In genomic region chr1:10694274-10694632, GRCh38 we compare ENCODE assay signal across 8 cellular contexts.
A peak's percentile ranks its signal among the peaks of the same experiment; 100 is the strongest.
DNase-seq lines count a peak whose midpoint lies in the region; ATAC-seq and TF ChIP-seq lines count a peak whose summit lies in the region.

No MANE protein-coding gene starts in this region.

- H3K4me1 Mint-ChIP-seq in GM23338, result peaks cover 21% of the 10 kb centered on the region

- H3F3A ChIP-seq in GM23338 (replicated peaks; ENCODE audit: low read depth), result peaks cover 6% of the 10 kb centered on the region; the same call in 1 of the 2 replicates

- DNase-seq in GM23338 (ENCODE audit: low spot score) (peak; percentile 73), NB4 (ENCODE audit: low read depth) (peak; percentile 75), foreskin keratinocyte (no peak), globus pallidus (ENCODE audit: low spot score) (no peak)
- peak; percentile 61 to 72 for DNase-seq in activated T-cell treated with anti-CD3 and anti-CD28 coated beads, Interleukin-2, amount 50 U/mL, for 48 hours

- H3K36me3 Mint-ChIP-seq in GM23338 (ENCODE audit: low read depth), result no peaks in the 10 kb centered on the region

- TF ChIP-seq CTCF in GM23338 (conservative IDR thresholded peaks at IDR 0.05; ENCODE audit: low read depth in 2 of 2) (no peak), NB4 (IDR thresholded peaks at IDR 0.05; ENCODE audit: low read depth, low read length) (no peak), foreskin keratinocyte (conservative IDR thresholded peaks at IDR 0.05) (no peak)

- H3K9ac ChIP-seq in ES-I3 (ENCODE audit: low read depth, low read length) (peak overlapping the region; percentile 69; the same call in 1 of the 2 replicates), rectal smooth muscle tissue (ENCODE audit: low read length) (no peak overlapping the region)

- H3K4me2 ChIP-seq in GM23338, result no peak overlapping the region; the same call in 1 of the 2 replicates

- no peaks in the 10 kb centered on the region; the same call in 1 of the 2 replicates for H4K20me1 ChIP-seq in GM23338 (replicated peaks; ENCODE audit: insufficient read depth)

- peaks cover 10% of the 10 kb centered on the region; the same call in 1 of the 2 replicates for H3K4me1 ChIP-seq in ES-I3 (ENCODE audit: insufficient read depth, low read length)
- H3K4me1 ChIP-seq in GM23338 (ENCODE audit: insufficient read depth), result peaks cover 8% of the 10 kb centered on the region
- H3K4me1 ChIP-seq in foreskin keratinocyte, result peaks cover 3% of the 10 kb centered on the region
- H3K4me1 ChIP-seq in rectal smooth muscle tissue (ENCODE audit: control insufficient read depth, insufficient read depth, low read length), result peaks cover 38% of the 10 kb centered on the region

- no peak overlapping the region for H3K27ac Mint-ChIP-seq in GM23338

- H3K36me3 ChIP-seq in ES-I3 (ENCODE audit: insufficient read depth, low read length) (no peaks in the 10 kb centered on the region), GM23338 (ENCODE audit: insufficient read depth) (no peaks in the 10 kb centered on the region), rectal smooth muscle tissue (ENCODE audit: control insufficient read depth, insufficient read depth, low read length) (no peaks in the 10 kb centered on the region)

- H3K4me3 ChIP-seq in GM23338 (peak overlapping the region; percentile 74), NB4 (ENCODE audit: low read depth, low read length) (peak overlapping the region; percentile 66), rectal smooth muscle tissue (ENCODE audit: low read length) (peak overlapping the region; percentile 76)

- H3K4me3 Mint-ChIP-seq in GM23338, result peak overlapping the region; percentile 80

- no peak overlapping the region for H3K27ac ChIP-seq in GM23338 (ENCODE audit: low read depth)
- H3K27ac ChIP-seq in foreskin keratinocyte, result no peak overlapping the region
- H3K27ac ChIP-seq in rectal smooth muscle tissue (ENCODE audit: low read depth, low read length), result peak overlapping the region; percentile 87

- no peaks in the 10 kb centered on the region for H3K9me2 ChIP-seq in GM23338 (ENCODE audit: insufficient read depth)

- ATAC-seq in GM23338, result peak; percentile 7; the same call in 2 of the 3 replicates
- peak; percentile 59 for ATAC-seq in foreskin keratinocyte
- no peak for ATAC-seq in GM18517 (IDR thresholded peaks at IDR 0.05; ENCODE audit: unreplicated experiment)

- H3K79me2 ChIP-seq in GM23338 (replicated peaks; ENCODE audit: insufficient read depth), result no peaks in the 10 kb centered on the region

- no peak for TF ChIP-seq POLR2A in NB4 (IDR thresholded peaks at IDR 0.05; ENCODE audit: extremely low read depth, insufficient read length)

- H3K27me3 Mint-ChIP-seq in GM23338 (ENCODE audit: insufficient read depth, low read depth, poor library complexity), result peaks cover 18% of the 10 kb centered on the region

- H3K9me3 ChIP-seq in ES-I3 (ENCODE audit: control insufficient read depth, insufficient read depth, low read length), result no peaks in the 10 kb centered on the region

- H3K9me3 Mint-ChIP-seq in GM23338, result no peaks in the 10 kb centered on the region

- H2AFZ ChIP-seq in GM23338, result no peak overlapping the region

- H3K27me3 ChIP-seq in GM23338 (ENCODE audit: insufficient read depth) (peaks cover 7% of the 10 kb centered on the region; the same call in 1 of the 2 replicates), foreskin keratinocyte (no peaks in the 10 kb centered on the region), rectal smooth muscle tissue (ENCODE audit: control insufficient read depth, insufficient read depth, low read length) (no peaks in the 10 kb centered on the region)

TF ChIP-seq in GM23338, 12 proteins besides CTCF, POLR2A, EP300 and RAD21 (continues in another document):
- TF ChIP-seq CREB1 (CRISPR knock-in tag; IDR thresholded peaks at IDR 0.05; ENCODE audit: low read depth) (no peak), STAT1 (IDR thresholded peaks at IDR 0.05; ENCODE audit: unreplicated experiment) (no peak), ZNF331 (CRISPR knock-in tag; IDR thresholded peaks at IDR 0.05; ENCODE audit: low read depth) (no peak), JUNB (IDR thresholded peaks at IDR 0.05; ENCODE audit: unreplicated experiment) (no peak), REST (IDR thresholded peaks at IDR 0.05; ENCODE audit: unreplicated experiment) (no peak), EZH2phosphoT487 (IDR thresholded peaks at IDR 0.05; ENCODE audit: unreplicated experiment) (no peak), EZH2 (IDR thresholded peaks at IDR 0.05; ENCODE audit: low read depth, unreplicated experiment) (no peak), NANOG (IDR thresholded peaks at IDR 0.05; ENCODE audit: borderline replicate concordance) (no peak), ETS1 (IDR thresholded peaks at IDR 0.05) (no peak)

Comparison
In these comparisons a context has a peak if more than half of its experiments do, and no peak if none do; other contexts are left out.
1. DNase-seq: peak in GM23338 (single experiment), NB4 (single experiment) and activated T-cell treated with anti-CD3 and anti-CD28 coated beads, Interleukin-2, amount 50 U/mL, for 48 hours (2 of 2); none in foreskin keratinocyte (0 of 2) and globus pallidus (single experiment).
2. Peak in every context shown above with its lines, with median percentiles within 50 percentile points of each other: H3K4me3 ChIP-seq.